In genomic region chr14:90514015-90514398, GRCh38 we compare ENCODE assay signal across 13 cellular contexts.
DNase-seq lines count a peak whose midpoint lies in the region; ATAC-seq and TF ChIP-seq lines count a peak whose summit lies in the region.
"Had no signal": no experiment of that assay in that cellular context is flagged by ENCODE, and none has a peak within 500 bp of the region (broad histone marks: within the 10 kb centered on the region; RNA-seq: fewer than 3 reads in every experiment).

No MANE protein-coding gene starts in this region.

- no peaks in the 10 kb centered on the region for H3K9me3 ChIP-seq in left ventricle myocardium inferior (replicated peaks)
- no peaks in the 10 kb centered on the region for H3K9me3 ChIP-seq in NT2/D1 (ENCODE audit: insufficient read depth, low read length)
- no peaks in the 10 kb centered on the region for H3K9me3 ChIP-seq in transverse colon
- no peaks in the 10 kb centered on the region for H3K9me3 ChIP-seq in aorta (ENCODE audit: control insufficient read depth, low read length)
- H3K9me3 ChIP-seq: upper lobe of left lung had no signal

- no peak overlapping the region for H3K27ac Mint-ChIP-seq in activated CD8-positive, alpha-beta memory T cell treated with anti-CD3 and anti-CD28 coated beads, Interleukin-2, amount 10 ng/mL, durations not matched to agents 7 days and 5 days

- no peaks in the 10 kb centered on the region for H3K4me1 Mint-ChIP-seq in activated CD8-positive, alpha-beta memory T cell treated with anti-CD3 and anti-CD28 coated beads, Interleukin-2, amount 10 ng/mL, durations not matched to agents 7 days and 5 days

- peaks cover 12% of the 10 kb centered on the region for H3K27me3 Mint-ChIP-seq in activated CD8-positive, alpha-beta memory T cell treated with anti-CD3 and anti-CD28 coated beads, Interleukin-2, amount 10 ng/mL, durations not matched to agents 7 days and 5 days

- no peak for TF ChIP-seq POLR2A in transverse colon (IDR thresholded peaks at IDR 0.05)

- WGBS in transverse colon (ENCODE audit: low coverage in 1 of 2), 2 donors = 59% methylated on average over 15 of the region's 15 CpGs; no CpG with 5 or more reads in 1 of the 2 donors
- WGBS in aorta, 2 donors = 82 to 85% methylated on average over 15 of the region's 15 CpGs

- H3K27ac ChIP-seq in left ventricle myocardium inferior (replicated peaks) (peak overlapping the region; percentile 94), transverse colon (peak overlapping the region; percentile 81 to 91 (median 87)), aorta (ENCODE audit: low read depth in 1 of 2, low read length in 2 of 2) (no peak overlapping the region)
- H3K27ac ChIP-seq: SK-N-MC had no signal

- H3K9ac ChIP-seq in NT2/D1 (ENCODE audit: insufficient read length, low read depth) = peak overlapping the region; percentile 10

- in situ Hi-C loops in transverse colon (cut with MboI; ENCODE audit: low pct_ligation_motif_present in 1 of 4, low pct_unique_long_range_greater_than_20kb in 1 of 4, low sequenced_read_pairs in 3 of 4) = no loop called here

- intact Hi-C loops in left ventricle myocardium inferior (cut with micrococcal nuclease) (no loop called here), cardiac septum (cut with DNase I) (no loop called here), left colon (cut with DNase I, micrococcal nuclease) (loop anchor here in 1 of 2 donors (10.0 kb wide), 1 partner anchor 109 kb away; no protein-coding TSS in a partner anchor), transverse colon (cut with DNase I; ENCODE audit: low total_unique reads) (no loop called here), aorta (cut with DNase I) (loop anchor here in 1 of 2 donors (5.0 kb wide), 1 partner anchor 92 kb away; no protein-coding TSS in a partner anchor)

- H3K4me1 ChIP-seq in left ventricle myocardium inferior = peaks cover 59% of the 10 kb centered on the region
- peaks cover 36% of the 10 kb centered on the region for H3K4me1 ChIP-seq in NT2/D1 (ENCODE audit: insufficient read depth, insufficient read length)
- H3K4me1 ChIP-seq in transverse colon = peaks cover 38 to 91% (median 70%) of the 10 kb centered on the region in 4 donors
- no peaks in the 10 kb centered on the region for H3K4me1 ChIP-seq in aorta (ENCODE audit: control insufficient read depth in 1 of 2, insufficient read depth in 2 of 2, low read length in 2 of 2)

- ATAC-seq in left colon = peak; percentile 11
- no peak for ATAC-seq in aorta (ENCODE audit: low FRiP score)
- ATAC-seq in activated CD8-positive, alpha-beta memory T cell treated with anti-CD3 and anti-CD28 coated beads, Interleukin-2, amount 10 ng/mL, durations not matched to agents 7 days and 5 days = no peak

- H3K36me3 ChIP-seq in left ventricle myocardium inferior (no peaks in the 10 kb centered on the region), NT2/D1 (ENCODE audit: insufficient read depth, insufficient read length, low read length) (no peaks in the 10 kb centered on the region), transverse colon (no peaks in the 10 kb centered on the region), aorta (ENCODE audit: control insufficient read depth in 1 of 2, insufficient read depth in 2 of 2, low read length in 1 of 2) (no peaks in the 10 kb centered on the region)
- H3K36me3 ChIP-seq: upper lobe of left lung had no signal

- no peaks in the 10 kb centered on the region for H3K9me3 Mint-ChIP-seq in activated CD8-positive, alpha-beta memory T cell treated with anti-CD3 and anti-CD28 coated beads, Interleukin-2, amount 10 ng/mL, durations not matched to agents 7 days and 5 days (ENCODE audit: low read depth)
- H3K9me3 Mint-ChIP-seq: WTC11 had no signal

- H3K4me3 ChIP-seq in left ventricle myocardium inferior = no peak overlapping the region
- no peak overlapping the region for H3K4me3 ChIP-seq in NT2/D1 (ENCODE audit: insufficient read length, low read depth)
- H3K4me3 ChIP-seq in transverse colon = no peak overlapping the region
- no peak overlapping the region for H3K4me3 ChIP-seq in aorta (ENCODE audit: low read length in 2 of 2)
- H3K4me3 ChIP-seq: SK-N-MC, upper lobe of left lung had no signal

- CTCF ChIA-PET in activated CD8-positive, alpha-beta memory T cell treated with anti-CD3 and anti-CD28 coated beads, Interleukin-2, amount 10 ng/mL, durations not matched to agents 7 days and 5 days (lab: Charles Lee) = no interaction called here

- DNase-seq in left ventricle myocardium inferior = no peak
- no peak for DNase-seq in cardiac septum (ENCODE audit: low spot score)
- no peak for DNase-seq in NT2/D1 (ENCODE audit: low read depth, low spot score)
- peak; percentile 61 to 67 for DNase-seq in left colon
- DNase-seq in transverse colon = peak; percentile 42
- no peak for DNase-seq in aorta
- no peak for DNase-seq in occipital lobe (lab: John Stamatoyannopoulos, UW)
- no peak for DNase-seq in activated CD8-positive, alpha-beta memory T cell treated with anti-CD3 and anti-CD28 coated beads, Interleukin-2, amount 10 ng/mL, durations not matched to agents 7 days and 5 days
- DNase-seq: EL, NCI-H2227 treated with DMSO at 0.1 percent for 48 hours had no signal

- no peaks in the 10 kb centered on the region for H3K27me3 ChIP-seq in left ventricle myocardium inferior (ENCODE audit: low read depth)
- no peaks in the 10 kb centered on the region for H3K27me3 ChIP-seq in NT2/D1 (ENCODE audit: insufficient read depth, insufficient read length)
- H3K27me3 ChIP-seq in transverse colon = no peaks in the 10 kb centered on the region
- H3K27me3 ChIP-seq in aorta (ENCODE audit: control insufficient read depth in 1 of 2, insufficient read depth in 2 of 2, low read length in 1 of 2) = no peaks in the 10 kb centered on the region
- H3K27me3 ChIP-seq: upper lobe of left lung had no signal

- no peak for TF ChIP-seq EP300 in transverse colon (IDR thresholded peaks at IDR 0.05; ENCODE audit: low read depth)

- no peak overlapping the region for H3K4me3 Mint-ChIP-seq in activated CD8-positive, alpha-beta memory T cell treated with anti-CD3 and anti-CD28 coated beads, Interleukin-2, amount 10 ng/mL, durations not matched to agents 7 days and 5 days
- H3K4me3 Mint-ChIP-seq: WTC11 had no signal

- no peak for TF ChIP-seq CTCF in left ventricle myocardium inferior (IDR thresholded peaks at IDR 0.05; ENCODE audit: borderline replicate concordance)
- peak in 1 of 5 experiments; percentile 17 for TF ChIP-seq CTCF in transverse colon (IDR thresholded peaks at IDR 0.05)

- H3K36me3 Mint-ChIP-seq in activated CD8-positive, alpha-beta memory T cell treated with anti-CD3 and anti-CD28 coated beads, Interleukin-2, amount 10 ng/mL, durations not matched to agents 7 days and 5 days = no peaks in the 10 kb centered on the region
- H3K36me3 Mint-ChIP-seq: WTC11 had no signal

Comparison
In these comparisons a context has a peak if more than half of its experiments do, and no peak if none do; other contexts are left out.
1. DNase-seq: peak in left colon (2 of 2) and transverse colon (single experiment); none in left ventricle myocardium inferior (single experiment), cardiac septum (single experiment), NT2/D1 (single experiment), aorta (0 of 2), occipital lobe (single experiment) and activated CD8-positive, alpha-beta memory T cell treated with anti-CD3 and anti-CD28 coated beads, Interleukin-2, amount 10 ng/mL, durations not matched to agents 7 days and 5 days (single experiment).
2. H3K27ac ChIP-seq: peak in left ventricle myocardium inferior (single experiment) and transverse colon (4 of 4); none in aorta (0 of 2).